In genomic region chr5:95317687-95318086, GRCh38 we compare ENCODE assay signal across 18 cellular contexts. TPM values are rescaled to one million over a fixed set of nuclear protein-coding genes. Genes with fewer than 3 reads are reported as not detected.
"Had no signal": no experiment of that assay in that cellular context is flagged by ENCODE, and none has a peak within 500 bp of the region (broad histone marks: within the 10 kb centered on the region; RNA-seq: fewer than 3 reads in every experiment).

No MANE protein-coding gene starts in this region.

- H3K9me3 ChIP-seq: adrenal gland, lower lobe of right lung, right lobe of liver, stomach, testis had no signal

- H3K27me3 ChIP-seq: adrenal gland, right lobe of liver, testis had no signal

- H3K4me3 ChIP-seq: adrenal gland, lower lobe of right lung, right lobe of liver, smooth muscle cell, stomach, testis had no signal

- DNase-seq: activated CD4-positive, alpha-beta T cell treated with anti-CD3 and anti-CD28 coated beads for 36 hours; activated CD4-positive, alpha-beta T cell treated with anti-CD3 and anti-CD28 coated beads, Interleukin-2, amount 50 U/mL, for 48 hours; activated gamma-delta T cell; adrenal gland; foreskin fibroblast; hippocampal formation; left colon; lower lobe of right lung; naive B cell; right lobe of liver; stimulated activated CD4-positive, alpha-beta T cell treated with anti-CD3 and anti-CD28 coated beads, Interleukin-4, amount 100 ng/mL, for 1 hour; stomach; testis had no signal

- H3K36me3 ChIP-seq: adrenal gland, lower lobe of right lung, right lobe of liver, stomach had no signal

- H3K4me1 ChIP-seq: adrenal gland, lower lobe of right lung, right lobe of liver, stomach, testis had no signal

- H3K27ac ChIP-seq: adrenal gland, lower lobe of right lung, right lobe of liver, stomach, testis had no signal

- FAIRE-seq: astrocyte, islet of Langerhans had no signal

- ATAC-seq: activated CD4-positive, alpha-beta T cell treated with anti-CD3 and anti-CD28 coated beads for 36 hours; activated naive CD4-positive, alpha-beta T cell treated with anti-CD3 and anti-CD28 coated beads, Interleukin-2, amount 50 U/mL, for 72 hours; left colon; lower lobe of right lung; right lobe of liver had no signal

RNA-seq across cellular contexts. Expression of gene MCTP1, which starts 32.8 kb away (rescaled TPM):
- total RNA-seq: T-helper 2 cell treated with Interferon-gamma antibody and Interleukin-4, amounts not matched to agents 100 ng/mL and 5 ng/mL, for 36 hours had no signal
